In the genomic region with DNA sequence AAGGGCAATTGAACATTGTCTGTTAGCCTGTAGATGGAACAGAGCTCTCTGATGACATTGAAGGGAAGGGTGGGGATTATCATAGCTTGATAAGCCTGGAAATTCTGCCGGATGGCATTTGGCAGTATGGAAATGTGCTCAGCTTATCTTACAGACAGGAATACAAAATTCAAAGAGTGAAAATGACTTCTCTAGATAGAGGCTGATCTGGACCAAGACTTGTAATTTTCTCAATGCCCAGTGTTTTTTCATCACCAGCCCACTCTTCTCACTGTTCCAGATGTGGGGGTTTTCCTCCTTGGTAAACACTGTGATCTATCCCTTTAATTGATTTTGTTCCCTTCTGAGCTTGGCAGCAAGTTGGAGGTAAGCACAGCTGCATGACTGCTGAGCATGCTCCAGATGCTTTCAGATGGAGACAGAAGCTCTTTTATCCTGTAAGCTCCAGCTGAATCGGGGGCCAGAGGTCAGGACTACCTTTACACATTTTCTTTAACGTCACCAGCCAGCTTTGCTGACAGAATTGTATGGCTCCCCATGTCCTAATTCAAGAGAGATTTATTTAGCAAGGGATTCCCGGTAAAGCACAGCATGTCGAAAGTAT, we compare ENCODE assay signal across 1 cellular context.
TF ChIP-seq lines count a peak whose summit lies in the region.

No MANE protein-coding gene starts in this region.

TF ChIP-seq in GM23338, 12 proteins besides CTCF, POLR2A, EP300 and RAD21 (continued from another document):
- TF ChIP-seq, protein P1, sequence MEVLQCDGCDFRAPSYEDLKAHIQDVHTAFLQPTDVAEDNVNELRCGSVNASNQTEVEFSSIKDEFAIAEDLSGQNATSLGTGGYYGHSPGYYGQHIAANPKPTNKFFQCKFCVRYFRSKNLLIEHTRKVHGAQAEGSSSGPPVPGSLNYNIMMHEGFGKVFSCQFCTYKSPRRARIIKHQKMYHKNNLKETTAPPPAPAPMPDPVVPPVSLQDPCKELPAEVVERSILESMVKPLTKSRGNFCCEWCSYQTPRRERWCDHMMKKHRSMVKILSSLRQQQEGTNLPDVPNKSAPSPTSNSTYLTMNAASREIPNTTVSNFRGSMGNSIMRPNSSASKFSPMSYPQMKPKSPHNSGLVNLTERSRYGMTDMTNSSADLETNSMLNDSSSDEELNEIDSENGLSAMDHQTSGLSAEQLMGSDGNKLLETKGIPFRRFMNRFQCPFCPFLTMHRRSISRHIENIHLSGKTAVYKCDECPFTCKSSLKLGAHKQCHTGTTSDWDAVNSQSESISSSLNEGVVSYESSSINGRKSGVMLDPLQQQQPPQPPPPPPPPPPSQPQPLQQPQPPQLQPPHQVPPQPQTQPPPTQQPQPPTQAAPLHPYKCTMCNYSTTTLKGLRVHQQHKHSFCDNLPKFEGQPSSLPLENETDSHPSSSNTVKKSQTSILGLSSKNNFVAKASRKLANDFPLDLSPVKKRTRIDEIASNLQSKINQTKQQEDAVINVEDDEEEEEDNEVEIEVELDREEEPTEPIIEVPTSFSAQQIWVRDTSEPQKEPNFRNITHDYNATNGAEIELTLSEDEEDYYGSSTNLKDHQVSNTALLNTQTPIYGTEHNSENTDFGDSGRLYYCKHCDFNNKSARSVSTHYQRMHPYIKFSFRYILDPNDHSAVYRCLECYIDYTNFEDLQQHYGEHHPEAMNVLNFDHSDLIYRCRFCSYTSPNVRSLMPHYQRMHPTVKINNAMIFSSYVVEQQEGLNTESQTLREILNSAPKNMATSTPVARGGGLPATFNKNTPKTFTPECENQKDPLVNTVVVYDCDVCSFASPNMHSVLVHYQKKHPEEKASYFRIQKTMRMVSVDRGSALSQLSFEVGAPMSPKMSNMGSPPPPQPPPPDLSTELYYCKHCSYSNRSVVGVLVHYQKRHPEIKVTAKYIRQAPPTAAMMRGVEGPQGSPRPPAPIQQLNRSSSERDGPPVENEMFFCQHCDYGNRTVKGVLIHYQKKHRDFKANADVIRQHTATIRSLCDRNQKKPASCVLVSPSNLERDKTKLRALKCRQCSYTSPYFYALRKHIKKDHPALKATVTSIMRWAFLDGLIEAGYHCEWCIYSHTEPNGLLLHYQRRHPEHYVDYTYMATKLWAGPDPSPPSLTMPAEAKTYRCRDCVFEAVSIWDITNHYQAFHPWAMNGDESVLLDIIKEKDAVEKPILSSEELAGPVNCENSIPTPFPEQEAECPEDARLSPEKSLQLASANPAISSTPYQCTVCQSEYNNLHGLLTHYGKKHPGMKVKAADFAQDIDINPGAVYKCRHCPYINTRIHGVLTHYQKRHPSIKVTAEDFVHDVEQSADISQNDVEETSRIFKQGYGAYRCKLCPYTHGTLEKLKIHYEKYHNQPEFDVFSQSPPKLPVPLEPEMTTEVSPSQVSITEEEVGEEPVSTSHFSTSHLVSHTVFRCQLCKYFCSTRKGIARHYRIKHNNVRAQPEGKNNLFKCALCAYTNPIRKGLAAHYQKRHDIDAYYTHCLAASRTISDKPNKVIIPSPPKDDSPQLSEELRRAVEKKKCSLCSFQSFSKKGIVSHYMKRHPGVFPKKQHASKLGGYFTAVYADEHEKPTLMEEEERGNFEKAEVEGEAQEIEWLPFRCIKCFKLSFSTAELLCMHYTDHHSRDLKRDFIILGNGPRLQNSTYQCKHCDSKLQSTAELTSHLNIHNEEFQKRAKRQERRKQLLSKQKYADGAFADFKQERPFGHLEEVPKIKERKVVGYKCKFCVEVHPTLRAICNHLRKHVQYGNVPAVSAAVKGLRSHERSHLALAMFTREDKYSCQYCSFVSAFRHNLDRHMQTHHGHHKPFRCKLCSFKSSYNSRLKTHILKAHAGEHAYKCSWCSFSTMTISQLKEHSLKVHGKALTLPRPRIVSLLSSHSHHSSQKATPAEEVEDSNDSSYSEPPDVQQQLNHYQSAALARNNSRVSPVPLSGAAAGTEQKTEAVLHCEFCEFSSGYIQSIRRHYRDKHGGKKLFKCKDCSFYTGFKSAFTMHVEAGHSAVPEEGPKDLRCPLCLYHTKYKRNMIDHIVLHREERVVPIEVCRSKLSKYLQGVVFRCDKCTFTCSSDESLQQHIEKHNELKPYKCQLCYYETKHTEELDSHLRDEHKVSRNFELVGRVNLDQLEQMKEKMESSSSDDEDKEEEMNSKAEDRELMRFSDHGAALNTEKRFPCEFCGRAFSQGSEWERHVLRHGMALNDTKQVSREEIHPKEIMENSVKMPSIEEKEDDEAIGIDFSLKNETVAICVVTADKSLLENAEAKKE (CRISPR knock-in tag; IDR thresholded peaks at IDR 0.05) = no peak
- no peak for TF ChIP-seq EZH2 (IDR thresholded peaks at IDR 0.05; ENCODE audit: low read depth, unreplicated experiment)
- no peak for TF ChIP-seq NANOG (IDR thresholded peaks at IDR 0.05; ENCODE audit: borderline replicate concordance)
- TF ChIP-seq STAT1 (IDR thresholded peaks at IDR 0.05; ENCODE audit: unreplicated experiment) = no peak
- TF ChIP-seq EZH2phosphoT487 (IDR thresholded peaks at IDR 0.05; ENCODE audit: unreplicated experiment) = no peak
- no peak for TF ChIP-seq POLR2AphosphoS5 (IDR thresholded peaks at IDR 0.05; ENCODE audit: low read depth)
- TF ChIP-seq ZNF114 (CRISPR knock-in tag; IDR thresholded peaks at IDR 0.05) = no peak
- TF ChIP-seq CREB1 (CRISPR knock-in tag; IDR thresholded peaks at IDR 0.05; ENCODE audit: low read depth) = no peak
- TF ChIP-seq, protein P2, sequence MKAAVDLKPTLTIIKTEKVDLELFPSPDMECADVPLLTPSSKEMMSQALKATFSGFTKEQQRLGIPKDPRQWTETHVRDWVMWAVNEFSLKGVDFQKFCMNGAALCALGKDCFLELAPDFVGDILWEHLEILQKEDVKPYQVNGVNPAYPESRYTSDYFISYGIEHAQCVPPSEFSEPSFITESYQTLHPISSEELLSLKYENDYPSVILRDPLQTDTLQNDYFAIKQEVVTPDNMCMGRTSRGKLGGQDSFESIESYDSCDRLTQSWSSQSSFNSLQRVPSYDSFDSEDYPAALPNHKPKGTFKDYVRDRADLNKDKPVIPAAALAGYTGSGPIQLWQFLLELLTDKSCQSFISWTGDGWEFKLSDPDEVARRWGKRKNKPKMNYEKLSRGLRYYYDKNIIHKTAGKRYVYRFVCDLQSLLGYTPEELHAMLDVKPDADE (IDR thresholded peaks at IDR 0.05) = no peak
- TF ChIP-seq, protein P3, sequence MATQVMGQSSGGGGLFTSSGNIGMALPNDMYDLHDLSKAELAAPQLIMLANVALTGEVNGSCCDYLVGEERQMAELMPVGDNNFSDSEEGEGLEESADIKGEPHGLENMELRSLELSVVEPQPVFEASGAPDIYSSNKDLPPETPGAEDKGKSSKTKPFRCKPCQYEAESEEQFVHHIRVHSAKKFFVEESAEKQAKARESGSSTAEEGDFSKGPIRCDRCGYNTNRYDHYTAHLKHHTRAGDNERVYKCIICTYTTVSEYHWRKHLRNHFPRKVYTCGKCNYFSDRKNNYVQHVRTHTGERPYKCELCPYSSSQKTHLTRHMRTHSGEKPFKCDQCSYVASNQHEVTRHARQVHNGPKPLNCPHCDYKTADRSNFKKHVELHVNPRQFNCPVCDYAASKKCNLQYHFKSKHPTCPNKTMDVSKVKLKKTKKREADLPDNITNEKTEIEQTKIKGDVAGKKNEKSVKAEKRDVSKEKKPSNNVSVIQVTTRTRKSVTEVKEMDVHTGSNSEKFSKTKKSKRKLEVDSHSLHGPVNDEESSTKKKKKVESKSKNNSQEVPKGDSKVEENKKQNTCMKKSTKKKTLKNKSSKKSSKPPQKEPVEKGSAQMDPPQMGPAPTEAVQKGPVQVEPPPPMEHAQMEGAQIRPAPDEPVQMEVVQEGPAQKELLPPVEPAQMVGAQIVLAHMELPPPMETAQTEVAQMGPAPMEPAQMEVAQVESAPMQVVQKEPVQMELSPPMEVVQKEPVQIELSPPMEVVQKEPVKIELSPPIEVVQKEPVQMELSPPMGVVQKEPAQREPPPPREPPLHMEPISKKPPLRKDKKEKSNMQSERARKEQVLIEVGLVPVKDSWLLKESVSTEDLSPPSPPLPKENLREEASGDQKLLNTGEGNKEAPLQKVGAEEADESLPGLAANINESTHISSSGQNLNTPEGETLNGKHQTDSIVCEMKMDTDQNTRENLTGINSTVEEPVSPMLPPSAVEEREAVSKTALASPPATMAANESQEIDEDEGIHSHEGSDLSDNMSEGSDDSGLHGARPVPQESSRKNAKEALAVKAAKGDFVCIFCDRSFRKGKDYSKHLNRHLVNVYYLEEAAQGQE (IDR thresholded peaks at IDR 0.05; ENCODE audit: unreplicated experiment) = no peak
- TF ChIP-seq ZNF331 (CRISPR knock-in tag; IDR thresholded peaks at IDR 0.05; ENCODE audit: low read depth) = no peak
